ENCODE assay signal across 1 cellular context in the genomic region with DNA sequence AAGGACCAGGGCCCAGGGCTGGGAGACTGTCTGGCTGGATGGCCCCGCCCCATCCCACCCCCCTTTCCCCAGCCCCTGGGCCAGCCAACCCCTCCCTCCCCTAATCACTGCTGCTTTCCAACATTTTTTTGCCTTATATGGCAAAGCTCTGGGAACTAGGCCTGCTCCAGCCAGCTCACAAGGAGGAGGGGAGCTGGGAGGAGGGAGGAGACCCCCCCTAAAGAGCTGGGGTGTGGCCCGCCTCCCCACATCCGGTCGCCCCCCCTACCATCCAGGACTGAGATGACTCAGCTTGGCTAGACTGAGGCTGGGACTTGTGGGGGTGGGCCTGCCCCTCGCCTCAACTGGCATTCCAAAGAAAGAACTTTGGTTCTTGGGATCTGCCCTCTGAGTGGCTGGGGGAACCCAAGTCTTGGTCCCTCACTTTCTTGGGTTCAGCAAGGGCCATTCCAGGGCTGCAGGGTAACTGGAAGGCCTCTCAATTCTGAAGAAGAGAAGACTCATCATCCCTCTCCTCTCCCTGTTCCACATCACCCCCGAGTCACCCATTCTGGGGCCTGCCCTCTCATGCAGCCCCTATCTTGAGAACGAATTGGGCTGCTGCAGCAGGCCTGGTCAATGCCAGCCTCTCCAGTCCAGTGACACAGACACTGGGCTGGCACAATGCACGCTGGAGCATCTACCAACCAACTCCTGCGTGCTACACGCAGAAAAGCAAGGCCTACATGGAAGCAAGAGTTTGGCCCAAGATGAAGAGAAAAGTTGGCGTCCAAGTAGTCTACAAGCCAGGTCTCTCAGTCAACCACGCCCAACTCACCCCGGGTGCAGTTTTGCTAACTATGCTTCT.
TF ChIP-seq lines count a peak whose summit lies in the region.

No MANE protein-coding gene starts in this region.

TF ChIP-seq in IMR-90, 13 proteins besides CTCF, POLR2A, EP300 and RAD21 (continued from another document):
- TF ChIP-seq, protein P1, sequence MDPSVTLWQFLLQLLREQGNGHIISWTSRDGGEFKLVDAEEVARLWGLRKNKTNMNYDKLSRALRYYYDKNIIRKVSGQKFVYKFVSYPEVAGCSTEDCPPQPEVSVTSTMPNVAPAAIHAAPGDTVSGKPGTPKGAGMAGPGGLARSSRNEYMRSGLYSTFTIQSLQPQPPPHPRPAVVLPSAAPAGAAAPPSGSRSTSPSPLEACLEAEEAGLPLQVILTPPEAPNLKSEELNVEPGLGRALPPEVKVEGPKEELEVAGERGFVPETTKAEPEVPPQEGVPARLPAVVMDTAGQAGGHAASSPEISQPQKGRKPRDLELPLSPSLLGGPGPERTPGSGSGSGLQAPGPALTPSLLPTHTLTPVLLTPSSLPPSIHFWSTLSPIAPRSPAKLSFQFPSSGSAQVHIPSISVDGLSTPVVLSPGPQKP (IDR thresholded peaks at IDR 0.05; ENCODE audit: borderline replicate concordance, low read depth, low read length): no peak
- no peak for TF ChIP-seq RFX5 (IDR thresholded peaks at IDR 0.05; ENCODE audit: low read depth, low read length)
- TF ChIP-seq MAZ (IDR thresholded peaks at IDR 0.05; ENCODE audit: borderline replicate concordance, low read depth, low read length): peak; percentile 97
- TF ChIP-seq BHLHE40 (IDR thresholded peaks at IDR 0.05; ENCODE audit: low read depth, low read length): no peak
- no peak for TF ChIP-seq MAFK (IDR thresholded peaks at IDR 0.05; ENCODE audit: low read depth, low read length)
- no peak for TF ChIP-seq MXI1 (IDR thresholded peaks at IDR 0.05; ENCODE audit: borderline replicate concordance, low read depth, low read length)
- no peak for TF ChIP-seq USF2 (IDR thresholded peaks at IDR 0.05; ENCODE audit: low read depth, low read length)
- no peak for TF ChIP-seq CHD1 (IDR thresholded peaks at IDR 0.05; ENCODE audit: low read depth, low read length)
- TF ChIP-seq FOS (IDR thresholded peaks at IDR 0.05; ENCODE audit: low read depth, low read length): peak; percentile 64
- TF ChIP-seq SMC3 (IDR thresholded peaks at IDR 0.05; ENCODE audit: low read depth, low read length): no peak
- peak; percentile 70; the same call in 1 of the 2 replicates for TF ChIP-seq NFE2L2 (IDR thresholded peaks at IDR 0.05; ENCODE audit: low read depth, low read length)
- no peak for TF ChIP-seq CEBPB (IDR thresholded peaks at IDR 0.05; ENCODE audit: low read depth, low read length)
